In genomic region chr6:126891158-126891557, GRCh38 we compare ENCODE assay signal across 23 cellular contexts.
"Had no signal": no experiment of that assay in that cellular context is flagged by ENCODE, and none has a peak within 500 bp of the region (broad histone marks: within the 10 kb centered on the region; RNA-seq: fewer than 3 reads in every experiment).

No MANE protein-coding gene starts in this region.

- FAIRE-seq: HTR-8/SVneo, RCC 7860 had no signal

- H3K9ac ChIP-seq: KMS-11, SK-N-SH had no signal

- H3K27ac ChIP-seq: HL-60, KMS-11 had no signal

- ATAC-seq: T-cell had no signal

- H3K9me3 ChIP-seq: SK-N-SH had no signal

- DNase-seq: Kasumi-1, MM.1S, NCI-H1092 treated with DMSO at 0.1 percent for 48 hours, NCI-H1436, NCI-H187, NCI-H2029, NCI-H2081 treated with DMSO at 0.1 percent for 48 hours, NCI-H2171, NCI-H226, NCI-H446, NCI-H510A, NCI-H524 treated with DMSO at 0.1 percent for 48 hours, NCI-H69, NCI-H774, RPMI8226, SHP77, SK-N-SH, SW 1271, T-cell had no signal

- H3K9me2 ChIP-seq: SK-N-SH had no signal

- H3K4me2 ChIP-seq: KMS-11, SK-N-SH had no signal
